22 cellular contexts compared by ENCODE assay signal in genomic region chr14:79802096-79802495, GRCh38.
DNase-seq lines count a peak whose midpoint lies in the region; ATAC-seq, FAIRE-seq and TF ChIP-seq lines count a peak whose summit lies in the region.
"Had no signal": no experiment of that assay in that cellular context is flagged by ENCODE, and none has a peak within 500 bp of the region (broad histone marks: within the 10 kb centered on the region; RNA-seq: fewer than 3 reads in every experiment).

No MANE protein-coding gene starts in this region.

- no peaks in the 10 kb centered on the region for H3K27me3 Mint-ChIP-seq in progenitor cell of endocrine pancreas
- H3K27me3 Mint-ChIP-seq in activated CD8-positive, alpha-beta memory T cell treated with anti-CD3 and anti-CD28 coated beads, Interleukin-2, amount 10 ng/mL, durations not matched to agents 7 days and 5 days, result no peaks in the 10 kb centered on the region
- H3K27me3 Mint-ChIP-seq: CD4-positive, CD25-positive, alpha-beta regulatory T cell had no signal

- H3K9me3 ChIP-seq in right lobe of liver (no peaks in the 10 kb centered on the region), HepG2 (ENCODE audit: low read length) (peaks cover 73% of the 10 kb centered on the region)
- H3K9me3 ChIP-seq: A549, HAP-1 had no signal

- peak overlapping the region; percentile 1 for H3K4me3 Mint-ChIP-seq in progenitor cell of endocrine pancreas (ENCODE audit: low read depth)
- no peak overlapping the region for H3K4me3 Mint-ChIP-seq in activated CD8-positive, alpha-beta memory T cell treated with anti-CD3 and anti-CD28 coated beads, Interleukin-2, amount 10 ng/mL, durations not matched to agents 7 days and 5 days
- H3K4me3 Mint-ChIP-seq: CD4-positive, CD25-positive, alpha-beta regulatory T cell; CD8-positive, alpha-beta memory T cell had no signal

- no peaks in the 10 kb centered on the region for H3K36me3 Mint-ChIP-seq in progenitor cell of endocrine pancreas (ENCODE audit: insufficient read depth)
- H3K36me3 Mint-ChIP-seq in activated CD8-positive, alpha-beta memory T cell treated with anti-CD3 and anti-CD28 coated beads, Interleukin-2, amount 10 ng/mL, durations not matched to agents 7 days and 5 days, result no peaks in the 10 kb centered on the region
- H3K36me3 Mint-ChIP-seq: CD4-positive, CD25-positive, alpha-beta regulatory T cell; CD8-positive, alpha-beta memory T cell had no signal

- intact Hi-C loops in right lobe of liver (cut with DNase I) (no loop called here), HepG2 (cut with micrococcal nuclease; ENCODE audit: unreplicated experiment) (no loop called here)

- no peak for TF ChIP-seq CTCF in right lobe of liver (IDR thresholded peaks at IDR 0.05)
- TF ChIP-seq CTCF in HepG2 (CRISPR knock-in tag; IDR thresholded peaks at IDR 0.05), result no peak
- TF ChIP-seq CTCF in progenitor cell of endocrine pancreas (IDR thresholded peaks at IDR 0.05; ENCODE audit: unreplicated experiment), result no peak

- H3K4me2 ChIP-seq in HepG2 (ENCODE audit: low read depth, low read length), result no peak overlapping the region
- H3K4me2 ChIP-seq: A549 had no signal

- no peaks in the 10 kb centered on the region for H3K4me1 ChIP-seq in right lobe of liver
- H3K4me1 ChIP-seq in HepG2 (ENCODE audit: insufficient read depth, low read length), result no peaks in the 10 kb centered on the region
- H3K4me1 ChIP-seq: A549, HAP-1 had no signal

- no peak overlapping the region for H3K4me3 ChIP-seq in right lobe of liver
- H3K4me3 ChIP-seq in HepG2 (replicated peaks in 1 of 3; ENCODE audit: insufficient read depth in 1 of 3, low read depth in 2 of 3, low read length in 3 of 3), result no peak overlapping the region
- H3K4me3 ChIP-seq: A549, GM12878, GM23248, HAP-1 had no signal

- no peaks in the 10 kb centered on the region for H3K36me3 ChIP-seq in right lobe of liver
- H3K36me3 ChIP-seq in HepG2 (replicated peaks in 1 of 2; ENCODE audit: control insufficient read depth in 1 of 2, insufficient read depth in 2 of 2, low read length in 2 of 2), result no peaks in the 10 kb centered on the region
- H3K36me3 ChIP-seq: HAP-1 had no signal

- DNase-seq in right lobe of liver (no peak), HepG2 (ENCODE audit: low spot score) (no peak), left lobe of liver (ENCODE audit: low spot score) (no peak), progenitor cell of endocrine pancreas (ENCODE audit: low spot score, unreplicated experiment) (no peak), putamen (ENCODE audit: low spot score) (no peak)
- no peak for DNase-seq in activated CD8-positive, alpha-beta memory T cell treated with anti-CD3 and anti-CD28 coated beads, Interleukin-2, amount 10 ng/mL, durations not matched to agents 7 days and 5 days
- DNase-seq: C1 segment of cervical spinal cord; CD4-positive, CD25-positive, alpha-beta regulatory T cell; CD8-positive, alpha-beta memory T cell; COR-L47; DMS 273 treated with DMSO at 0.1 percent for 48 hours; DMS53; DND-41; EL; GM23248 had no signal

- POLR2A ChIA-PET in HepG2 (lab: Yijun Ruan, JAX), result no interaction called here

- CTCF ChIA-PET in HepG2 (lab: Yijun Ruan, JAX; ENCODE audit: low intra/inter-chr PET ratio, low total read pairs), result no interaction called here
- CTCF ChIA-PET in activated CD8-positive, alpha-beta memory T cell treated with anti-CD3 and anti-CD28 coated beads, Interleukin-2, amount 10 ng/mL, durations not matched to agents 7 days and 5 days (lab: Charles Lee), result no interaction called here

- no peaks in the 10 kb centered on the region for H4K20me1 ChIP-seq in HepG2 (ENCODE audit: insufficient read depth, low read length)

- in situ Hi-C loops in HepG2 (cut with HindIII; ENCODE audit: extremely low pct_ligation_motif_present, low pct_unique_long_range_greater_than_20kb), result no loop called here

- H3K79me2 ChIP-seq in HepG2 (ENCODE audit: insufficient read depth, low read length), result no peaks in the 10 kb centered on the region

- FAIRE-seq in HepG2 (lab: Jason Lieb, UNC), result no peak
- FAIRE-seq: A549, GM12878, GM18507 had no signal

- peaks cover 38% of the 10 kb centered on the region for H3K4me1 Mint-ChIP-seq in progenitor cell of endocrine pancreas (ENCODE audit: low read depth)
- H3K4me1 Mint-ChIP-seq in activated CD8-positive, alpha-beta memory T cell treated with anti-CD3 and anti-CD28 coated beads, Interleukin-2, amount 10 ng/mL, durations not matched to agents 7 days and 5 days, result no peaks in the 10 kb centered on the region
- H3K4me1 Mint-ChIP-seq: CD4-positive, CD25-positive, alpha-beta regulatory T cell; CD8-positive, alpha-beta memory T cell had no signal

- H3K27ac Mint-ChIP-seq in progenitor cell of endocrine pancreas, result no peak overlapping the region
- H3K27ac Mint-ChIP-seq in activated CD8-positive, alpha-beta memory T cell treated with anti-CD3 and anti-CD28 coated beads, Interleukin-2, amount 10 ng/mL, durations not matched to agents 7 days and 5 days, result no peak overlapping the region
- H3K27ac Mint-ChIP-seq: CD4-positive, CD25-positive, alpha-beta regulatory T cell; CD8-positive, alpha-beta memory T cell had no signal

- no peak for TF ChIP-seq POLR2A in right lobe of liver (IDR thresholded peaks at IDR 0.05)
- TF ChIP-seq POLR2A in HepG2 (IDR thresholded peaks at IDR 0.05; ENCODE audit: insufficient read depth in 1 of 2, low read depth in 2 of 2, low read length in 2 of 2), result no peak

- no peak overlapping the region for H3K27ac ChIP-seq in right lobe of liver
- no peak overlapping the region for H3K27ac ChIP-seq in HepG2 (ENCODE audit: extremely low read length, insufficient read depth, low read length)
- H3K27ac ChIP-seq: 22Rv1, A549, GM23248 had no signal

- H3K9me3 Mint-ChIP-seq in progenitor cell of endocrine pancreas (ENCODE audit: low read depth), result no peaks in the 10 kb centered on the region
- H3K9me3 Mint-ChIP-seq in activated CD8-positive, alpha-beta memory T cell treated with anti-CD3 and anti-CD28 coated beads, Interleukin-2, amount 10 ng/mL, durations not matched to agents 7 days and 5 days (ENCODE audit: low read depth), result peaks cover 2% of the 10 kb centered on the region

- TF ChIP-seq RAD21 in HepG2 (CRISPR knock-in tag; IDR thresholded peaks at IDR 0.05), result no peak

- WGBS in right lobe of liver (ENCODE audit: insufficient coverage, low coverage, low lambda C conversion rate, missing lambda C conversion rate), result 7% methylated on average over 1 of the region's 1 CpG
- 8% methylated on average over 1 of the region's 1 CpG for WGBS in HepG2 (ENCODE audit: low lambda C conversion rate)

- H2AFZ ChIP-seq in HepG2 (ENCODE audit: low read length), result no peak overlapping the region
- H2AFZ ChIP-seq: GM23248 had no signal

- H3K9ac ChIP-seq in HepG2 (ENCODE audit: insufficient read depth, low read depth, low read length), result no peak overlapping the region
- H3K9ac ChIP-seq: GM23248 had no signal

- ATAC-seq in right lobe of liver, result peak in 3 of 4 donors; percentile 38 to 70 (median 66)
- ATAC-seq in HepG2, result no peak
- ATAC-seq in left lobe of liver, result peak; percentile 31
- no peak for ATAC-seq in activated CD8-positive, alpha-beta memory T cell treated with anti-CD3 and anti-CD28 coated beads, Interleukin-2, amount 10 ng/mL, durations not matched to agents 7 days and 5 days
- ATAC-seq in GM18517 (IDR thresholded peaks at IDR 0.05; ENCODE audit: unreplicated experiment), result no peak
- ATAC-seq in GM21360 (IDR thresholded peaks at IDR 0.05; ENCODE audit: unreplicated experiment), result no peak
- ATAC-seq: A549, GM12878 had no signal

- TF ChIP-seq EP300 in HepG2 (IDR thresholded peaks at IDR 0.05; ENCODE audit: low read depth in 2 of 2, low read length in 2 of 2), result no peak
- TF ChIP-seq EP300 in HepG2 (CRISPR knock-in tag; IDR thresholded peaks at IDR 0.05; ENCODE audit: borderline replicate concordance), result no peak

- no TSS peak for BruUV-seq in HepG2 (replicated peaks; lab: Mats Ljungman, UMichigan)

- H3K27me3 ChIP-seq in right lobe of liver (no peaks in the 10 kb centered on the region), HepG2 (ENCODE audit: control insufficient read depth in 1 of 2, insufficient read depth in 2 of 2, low read length in 2 of 2) (no peaks in the 10 kb centered on the region)

TF ChIP-seq in HepG2, 621 proteins besides CTCF, POLR2A, EP300 and RAD21:
- no peak for TF ChIP-seq KDM5A (IDR thresholded peaks at IDR 0.05; ENCODE audit: borderline replicate concordance, low read length)
- TF ChIP-seq ZNF234 (CRISPR knock-in tag; conservative IDR thresholded peaks at IDR 0.05), result no peak
- TF ChIP-seq MBD4 (IDR thresholded peaks at IDR 0.05; ENCODE audit: borderline replicate concordance, low read length), result no peak
- no peak for TF ChIP-seq ZC3H13 (CRISPR knock-in tag; IDR thresholded peaks at IDR 0.05)
- TF ChIP-seq PLRG1 (conservative IDR thresholded peaks at IDR 0.05), result no peak
- no peak for TF ChIP-seq ZNF552 (CRISPR knock-in tag; IDR thresholded peaks at IDR 0.05; ENCODE audit: borderline replicate concordance)
- TF ChIP-seq KAT8 (CRISPR knock-in tag; IDR thresholded peaks at IDR 0.05), result no peak
- TF ChIP-seq ZNF670 (CRISPR knock-in tag; IDR thresholded peaks at IDR 0.05; ENCODE audit: borderline replicate concordance), result no peak
- TF ChIP-seq SNAI1 (CRISPR knock-in tag; IDR thresholded peaks at IDR 0.05; ENCODE audit: borderline replicate concordance), result no peak
- TF ChIP-seq ZNF619 (CRISPR knock-in tag; IDR thresholded peaks at IDR 0.05), result no peak
- no peak for TF ChIP-seq HNF4G (IDR thresholded peaks at IDR 0.05; ENCODE audit: borderline replicate concordance, low read depth, low read length)
- no peak for TF ChIP-seq HNF4G (CRISPR knock-in tag; IDR thresholded peaks at IDR 0.05; ENCODE audit: borderline replicate concordance, low read depth)
- no peak for TF ChIP-seq ZNF616 (CRISPR knock-in tag; IDR thresholded peaks at IDR 0.05; ENCODE audit: low read depth)

Comparison
In these comparisons a context has a peak if more than half of its experiments do, and no peak if none do; other contexts are left out.
1. ATAC-seq: peak in right lobe of liver (3 of 4) and left lobe of liver (single experiment); none in HepG2 (single experiment), activated CD8-positive, alpha-beta memory T cell treated with anti-CD3 and anti-CD28 coated beads, Interleukin-2, amount 10 ng/mL, durations not matched to agents 7 days and 5 days (single experiment), GM18517 (single experiment) and GM21360 (single experiment).